In the genomic region with DNA sequence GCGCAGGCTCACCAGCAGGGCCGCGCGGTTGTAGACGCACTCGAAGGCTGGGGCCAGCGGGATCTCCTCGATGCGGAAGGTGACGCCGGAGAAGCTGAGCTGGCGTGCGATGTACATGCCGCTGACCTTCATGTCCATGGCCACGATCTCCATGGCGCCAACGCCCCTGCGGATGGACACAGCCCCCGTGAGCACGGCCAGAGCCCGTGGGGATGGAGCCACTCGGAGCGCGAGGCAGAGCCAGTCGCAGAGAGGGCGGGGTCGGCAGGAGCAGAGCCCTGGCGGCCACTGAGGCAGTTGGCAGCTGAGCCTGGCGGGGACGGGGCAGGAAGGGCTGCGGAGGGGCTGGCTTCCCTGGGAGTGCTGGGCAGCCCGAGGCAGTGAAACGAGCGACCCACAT, we compare ENCODE assay signal across 23 cellular contexts.
"Had no signal": no experiment of that assay in that cellular context is flagged by ENCODE, and none has a peak within 500 bp of the region (broad histone marks: within the 10 kb centered on the region; RNA-seq: fewer than 3 reads in every experiment).

No MANE protein-coding gene starts in this region.

- H3K27me3 ChIP-seq: esophagus muscularis mucosa, gastrocnemius medialis, heart right ventricle, left lung, ovary, right atrium auricular region, suprapubic skin, thyroid gland, upper lobe of left lung, uterus had no signal

- H3K4me2 ChIP-seq: smooth muscle cell had no signal

- H3K4me1 ChIP-seq: gastrocnemius medialis, uterus had no signal

- H3K27ac ChIP-seq: epithelial cell of prostate, esophagus muscularis mucosa, gastrocnemius medialis, heart right ventricle, left lung, lower lobe of right lung, ovary, right atrium auricular region, suprapubic skin, thyroid gland, upper lobe of left lung, uterus had no signal

- H3K36me3 ChIP-seq: ovary, uterus had no signal

- ATAC-seq: effector memory CD8-positive, alpha-beta T cell; gastrocnemius medialis; heart right ventricle; left lung; lower lobe of right lung; natural killer cell; stimulated activated effector memory CD8-positive, alpha-beta T cell treated with anti-CD3 and anti-CD28 coated beads, Interleukin-12 subunit alpha, Interleukin-12 subunit beta, amount 100 ng/mL, for 72 hours; stimulated activated naive CD8-positive, alpha-beta T cell treated with anti-CD3 and anti-CD28 coated beads, Interleukin-15, Interleukin-2, amounts not matched to agents 100 U/mL and 50 U/mL, for 24 hours had no signal

- FAIRE-seq: islet of Langerhans had no signal

- H3K4me3 ChIP-seq: esophagus muscularis mucosa, gastrocnemius medialis, heart right ventricle, left lung, lower lobe of right lung, ovary, right atrium auricular region, smooth muscle cell, suprapubic skin, thyroid gland, upper lobe of left lung, uterus had no signal

- DNase-seq: cortex of kidney; effector memory CD8-positive, alpha-beta T cell; gastrocnemius medialis; heart right ventricle; hypothalamus; left lung; lower lobe of right lung; natural killer cell; nucleus accumbens; stimulated activated CD4-positive, alpha-beta T cell treated with anti-CD3 and anti-CD28 coated beads, Interleukin-4, amount 100 ng/mL, for 1 hour; stimulated activated CD8-positive, alpha-beta memory T cell treated with anti-CD3 and anti-CD28 coated beads, Interleukin-4, amount 100 ng/mL, for 48 hours; stimulated activated naive CD8-positive, alpha-beta T cell treated with anti-CD3 and anti-CD28 coated beads, Interleukin-15, Interleukin-2, amounts not matched to agents 100 U/mL and 50 U/mL, for 24 hours; thyroid gland; uterus had no signal

- H3K9me3 ChIP-seq: esophagus muscularis mucosa, gastrocnemius medialis, heart right ventricle, left lung, lower lobe of right lung, ovary, right atrium auricular region, suprapubic skin, thyroid gland, upper lobe of left lung, uterus had no signal
